Comparison of ENCODE assay signal across 8 cellular contexts in genomic region chr1:234598974-234599616, GRCh38.
DNase-seq lines count a peak whose midpoint lies in the region; ATAC-seq and TF ChIP-seq lines count a peak whose summit lies in the region.

No MANE protein-coding gene starts in this region.

- TF ChIP-seq CTCF in 22Rv1 (IDR thresholded peaks at IDR 0.05): no peak
- no peak for TF ChIP-seq CTCF in tibial artery (IDR thresholded peaks at IDR 0.05)

- intact Hi-C loops in tibial artery (cut with DNase I; ENCODE audit: low total_unique reads): loop anchor here (2.0 kb wide), 1 partner anchor 66 kb away; no protein-coding TSS in a partner anchor

- H3K4me3 ChIP-seq in tibial artery: peak overlapping the region; percentile 53

- H3K4me1 ChIP-seq in tibial artery: peaks cover 0 to 56% (median 39%) of the 10 kb centered on the region in 4 donors

- H3K27ac ChIP-seq in 22Rv1: peak overlapping the region; percentile 100
- peak overlapping the region; percentile 99 for H3K27ac ChIP-seq in angular gyrus (ENCODE audit: low read depth, low read length)
- H3K27ac ChIP-seq in layer of hippocampus (ENCODE audit: low read depth, low read length): peak overlapping the region; percentile 99
- peak overlapping the region; percentile 84 to 98 for H3K27ac ChIP-seq in tibial artery

- no peak for ATAC-seq in GM19328 (IDR thresholded peaks at IDR 0.05; ENCODE audit: unreplicated experiment)
- ATAC-seq in activated CD4-positive, CD25-positive, alpha-beta regulatory T cell treated with anti-CD3 and anti-CD28 coated beads, Interleukin-2, amount 50 U/mL, for 24 hours: no peak

- peak; percentile 47 for DNase-seq in HuH-7 (ENCODE audit: low spot score)
- peak; percentile 83 to 86 for DNase-seq in tibial artery
- DNase-seq in pons (ENCODE audit: low spot score): no peak

- H3K36me3 ChIP-seq in tibial artery: no peaks in the 10 kb centered on the region

- H3K27me3 ChIP-seq in layer of hippocampus (ENCODE audit: control insufficient read depth, insufficient read depth, low read length) (no peaks in the 10 kb centered on the region), tibial artery (no peaks in the 10 kb centered on the region)

- no peaks in the 10 kb centered on the region for H3K9me3 ChIP-seq in tibial artery
